Comparison of ENCODE assay signal across 16 cellular contexts in the genomic region with DNA sequence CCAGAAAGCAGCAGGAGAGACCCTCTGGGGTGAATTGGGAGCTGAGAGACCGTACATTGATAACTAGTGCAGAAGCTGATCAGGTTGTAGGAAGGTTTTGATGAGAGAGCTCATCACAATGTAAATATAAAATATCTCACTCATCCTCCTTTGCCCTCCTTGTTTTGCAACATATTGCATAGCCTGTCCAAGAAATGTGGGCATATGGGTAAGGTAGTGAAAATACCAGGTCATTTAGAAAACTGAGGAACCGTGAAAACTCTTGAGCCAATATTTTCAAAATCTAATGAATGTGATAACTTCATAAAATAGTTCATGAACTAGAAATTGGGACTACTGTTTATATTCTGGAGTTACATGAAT. TPM values are rescaled to one million over a fixed set of nuclear protein-coding genes. Genes with fewer than 3 reads are reported as not detected.
DNase-seq lines count a peak whose midpoint lies in the region; ATAC-seq and TF ChIP-seq lines count a peak whose summit lies in the region.
"Had no signal": no experiment of that assay in that cellular context is flagged by ENCODE, and none has a peak within 500 bp of the region (broad histone marks: within the 10 kb centered on the region; RNA-seq: fewer than 3 reads in every experiment).

No MANE protein-coding gene starts in this region.

- ATAC-seq in GM21528 (IDR thresholded peaks at IDR 0.05; ENCODE audit: low FRiP score, unreplicated experiment) (peak; percentile 16), Right ventricle myocardium inferior (no peak), GM18505 (IDR thresholded peaks at IDR 0.05; ENCODE audit: unreplicated experiment) (no peak)
- ATAC-seq in stimulated activated naive CD8-positive, alpha-beta T cell treated with anti-CD3 and anti-CD28 coated beads, Interleukin-15, amount 100 ng/mL, for 72 hours: no peak

- no peaks in the 10 kb centered on the region for H3K36me3 Mint-ChIP-seq in CD14-positive monocyte

- intact Hi-C loops in CD14-positive monocyte (cut with micrococcal nuclease) (no loop called here), Right ventricle myocardium inferior (cut with DNase I) (no loop called here)

- H3K27ac Mint-ChIP-seq in CD14-positive monocyte: peak overlapping the region in 6 of 7 donors; percentile 31 to 90 (median 56)
- peak overlapping the region in 1 of 2 donors; percentile 63 for H3K27ac Mint-ChIP-seq in stimulated activated naive CD8-positive, alpha-beta T cell treated with anti-CD3 and anti-CD28 coated beads, Interleukin-15, amount 100 ng/mL, for 72 hours
- H3K27ac Mint-ChIP-seq: activated naive CD4-positive, alpha-beta T cell treated with anti-CD3 and anti-CD28 coated beads for 36 hours; T-helper 17 cell had no signal

- no peak for TF ChIP-seq POLR2A in GM18505 (IDR thresholded peaks at IDR 0.05; ENCODE audit: borderline replicate concordance, extremely low read depth, insufficient read depth, insufficient read length)

- H3K4me3 Mint-ChIP-seq in CD14-positive monocyte: peak overlapping the region in 1 of 2 donors; percentile 66
- H3K4me3 Mint-ChIP-seq in stimulated activated naive CD8-positive, alpha-beta T cell treated with anti-CD3 and anti-CD28 coated beads, Interleukin-15, amount 100 ng/mL, for 72 hours: peak overlapping the region in 1 of 2 donors; percentile 36
- H3K4me3 Mint-ChIP-seq: activated naive CD4-positive, alpha-beta T cell treated with anti-CD3 and anti-CD28 coated beads for 36 hours; T-helper 17 cell had no signal

- peaks cover 18% of the 10 kb centered on the region for H3K4me1 Mint-ChIP-seq in CD14-positive monocyte
- H3K4me1 Mint-ChIP-seq in stimulated activated naive CD8-positive, alpha-beta T cell treated with anti-CD3 and anti-CD28 coated beads, Interleukin-15, amount 100 ng/mL, for 72 hours: peaks cover 11% of the 10 kb centered on the region

- peaks cover 0 to 7% (median 4%) of the 10 kb centered on the region in 7 donors for H3K9me3 Mint-ChIP-seq in CD14-positive monocyte
- H3K9me3 Mint-ChIP-seq in stimulated activated naive CD8-positive, alpha-beta T cell treated with anti-CD3 and anti-CD28 coated beads, Interleukin-15, amount 100 ng/mL, for 72 hours: no peaks in the 10 kb centered on the region
- H3K9me3 Mint-ChIP-seq: activated naive CD4-positive, alpha-beta T cell treated with anti-CD3 and anti-CD28 coated beads for 36 hours had no signal

- peaks cover 0 to 4% (median 3%) of the 10 kb centered on the region in 3 donors for H3K27me3 Mint-ChIP-seq in CD14-positive monocyte (ENCODE audit: low read depth in 3 of 3)
- peaks cover 20% of the 10 kb centered on the region for H3K27me3 Mint-ChIP-seq in stimulated activated naive CD8-positive, alpha-beta T cell treated with anti-CD3 and anti-CD28 coated beads, Interleukin-15, amount 100 ng/mL, for 72 hours

- no peak for TF ChIP-seq CTCF in CD14-positive monocyte (IDR thresholded peaks at IDR 0.05)
- no peak for TF ChIP-seq CTCF in epithelial cell of esophagus (IDR thresholded peaks at IDR 0.05; ENCODE audit: insufficient read depth, low read depth, low read length, missing control alignments)

- DNase-seq in CD14-positive monocyte (ENCODE audit: low spot score) (no peak), MV-4-11 (lab: John Stamatoyannopoulos, UW) (peak; percentile 22), epithelial cell of esophagus (ENCODE audit: low read depth) (peak; percentile 8), Right ventricle myocardium inferior (ENCODE audit: missing footprints) (no peak), SKM-1 (lab: John Stamatoyannopoulos, UW; ENCODE audit: unreplicated experiment) (no peak)
- DNase-seq in stimulated activated naive CD8-positive, alpha-beta T cell treated with anti-CD3 and anti-CD28 coated beads, Interleukin-15, amount 100 ng/mL, for 72 hours: no peak
- DNase-seq: central memory CD4-positive, alpha-beta T cell; NCI-H2029 treated with DMSO at 0.1 percent for 48 hours; psoas muscle; stimulated activated naive CD4-positive, alpha-beta T cell; T-helper 17 cell had no signal

- no peak overlapping the region for H3K4me3 ChIP-seq in epithelial cell of esophagus (ENCODE audit: low read length)
- H3K4me3 ChIP-seq: psoas muscle had no signal

RNA-seq across cellular contexts. Expression of a gene that starts 31.4 kb away (rescaled TPM):
- under 1 TPM; 0.14 to 0.38 TPM for polyA plus RNA-seq in CD14-positive monocyte
- 1.8 TPM for total RNA-seq in Right ventricle myocardium inferior

RNA-seq across cellular contexts. Expression of a gene that starts 31.5 kb away (rescaled TPM):
- polyA plus RNA-seq in CD14-positive monocyte: not detected
- not detected for total RNA-seq in Right ventricle myocardium inferior
- total RNA-seq: activated naive CD4-positive, alpha-beta T cell treated with anti-CD3 and anti-CD28 coated beads for 36 hours; mononuclear cell; psoas muscle; T-helper 17 cell had no signal
- polyA plus RNA-seq: BJ, psoas muscle had no signal

Comparison
In these comparisons a context has a peak if more than half of its experiments do, and no peak if none do; other contexts are left out.
1. DNase-seq: peak in MV-4-11 (single experiment) and epithelial cell of esophagus (single experiment); none in CD14-positive monocyte (single experiment), stimulated activated naive CD8-positive, alpha-beta T cell treated with anti-CD3 and anti-CD28 coated beads, Interleukin-15, amount 100 ng/mL, for 72 hours (0 of 2), Right ventricle myocardium inferior (single experiment) and SKM-1 (single experiment).